Comparison of ENCODE assay signal across 10 cellular contexts in genomic region chr1:63651110-63651776, GRCh38. TPM values are rescaled to one million over a fixed set of nuclear protein-coding genes. Genes with fewer than 3 reads are reported as not detected.
DNase-seq lines count a peak whose midpoint lies in the region; ATAC-seq and TF ChIP-seq lines count a peak whose summit lies in the region.
"Had no signal": no experiment of that assay in that cellular context is flagged by ENCODE, and none has a peak within 500 bp of the region (broad histone marks: within the 10 kb centered on the region; RNA-seq: fewer than 3 reads in every experiment).

No MANE protein-coding gene starts in this region.

- no peak for ATAC-seq in stimulated activated effector memory CD8-positive, alpha-beta T cell treated with anti-CD3 and anti-CD28 coated beads, Interleukin-12 subunit alpha, Interleukin-12 subunit beta, amount 100 ng/mL, for 72 hours
- ATAC-seq in GM21825 (IDR thresholded peaks at IDR 0.05; ENCODE audit: unreplicated experiment), result no peak

- H3K27me3 Mint-ChIP-seq in glutamatergic neuron (ENCODE audit: unreplicated experiment) (peaks cover 1% of the 10 kb centered on the region), CD14-positive monocyte (ENCODE audit: low read depth in 3 of 3) (no peaks in the 10 kb centered on the region)
- H3K27me3 Mint-ChIP-seq: dendritic cell treated with granulocyte-macrophage colony-stimulating factor and Interleukin-4, amounts not matched to agents 40 ng/mL and 50 ng/mL, for 4 days had no signal

- peak overlapping the region; percentile 34 for H3K27ac Mint-ChIP-seq in stimulated activated effector memory CD8-positive, alpha-beta T cell treated with anti-CD3 and anti-CD28 coated beads, Interleukin-12 subunit alpha, Interleukin-12 subunit beta, amount 100 ng/mL, for 72 hours
- H3K27ac Mint-ChIP-seq in glutamatergic neuron (ENCODE audit: unreplicated experiment), result no peak overlapping the region
- H3K27ac Mint-ChIP-seq in CD14-positive monocyte, result peak overlapping the region in 3 of 7 donors; percentile 2 to 37 (median 33)
- H3K27ac Mint-ChIP-seq: dendritic cell treated with granulocyte-macrophage colony-stimulating factor and Interleukin-4, amounts not matched to agents 40 ng/mL and 50 ng/mL, for 4 days had no signal

- no peaks in the 10 kb centered on the region for H3K9me3 Mint-ChIP-seq in stimulated activated effector memory CD8-positive, alpha-beta T cell treated with anti-CD3 and anti-CD28 coated beads, Interleukin-12 subunit alpha, Interleukin-12 subunit beta, amount 100 ng/mL, for 72 hours
- H3K9me3 Mint-ChIP-seq in glutamatergic neuron (ENCODE audit: unreplicated experiment), result no peaks in the 10 kb centered on the region
- peaks cover 0 to 2% (median 0%) of the 10 kb centered on the region in 7 donors for H3K9me3 Mint-ChIP-seq in CD14-positive monocyte
- H3K9me3 Mint-ChIP-seq: dendritic cell treated with granulocyte-macrophage colony-stimulating factor and Interleukin-4, amounts not matched to agents 40 ng/mL and 50 ng/mL, for 4 days had no signal

- no peaks in the 10 kb centered on the region for H3K4me1 Mint-ChIP-seq in stimulated activated effector memory CD8-positive, alpha-beta T cell treated with anti-CD3 and anti-CD28 coated beads, Interleukin-12 subunit alpha, Interleukin-12 subunit beta, amount 100 ng/mL, for 72 hours
- no peaks in the 10 kb centered on the region for H3K4me1 Mint-ChIP-seq in glutamatergic neuron (ENCODE audit: low read depth, unreplicated experiment)
- H3K4me1 Mint-ChIP-seq in CD14-positive monocyte, result no peaks in the 10 kb centered on the region

- intact Hi-C loops in CD14-positive monocyte (cut with micrococcal nuclease), result no loop called here

- no peak overlapping the region for H3K4me3 Mint-ChIP-seq in stimulated activated effector memory CD8-positive, alpha-beta T cell treated with anti-CD3 and anti-CD28 coated beads, Interleukin-12 subunit alpha, Interleukin-12 subunit beta, amount 100 ng/mL, for 72 hours
- H3K4me3 Mint-ChIP-seq in glutamatergic neuron (ENCODE audit: unreplicated experiment) (no peak overlapping the region), CD14-positive monocyte (no peak overlapping the region)
- H3K4me3 Mint-ChIP-seq: dendritic cell treated with granulocyte-macrophage colony-stimulating factor and Interleukin-4, amounts not matched to agents 40 ng/mL and 50 ng/mL, for 4 days had no signal

- H3K36me3 Mint-ChIP-seq in stimulated activated effector memory CD8-positive, alpha-beta T cell treated with anti-CD3 and anti-CD28 coated beads, Interleukin-12 subunit alpha, Interleukin-12 subunit beta, amount 100 ng/mL, for 72 hours, result peaks cover 73% of the 10 kb centered on the region
- H3K36me3 Mint-ChIP-seq in glutamatergic neuron (ENCODE audit: unreplicated experiment) (no peaks in the 10 kb centered on the region), CD14-positive monocyte (peaks cover 72 to 73% of the 10 kb centered on the region in 2 donors)

- H3K4me3 ChIP-seq in fibroblast of pulmonary artery (replicated peaks; ENCODE audit: low read depth, low read length), result no peak overlapping the region

- peak; percentile 14 for DNase-seq in activated naive CD4-positive, alpha-beta T cell treated with Interleukin-2 at 50 U/mL for 16 hours
- no peak for DNase-seq in activated naive CD4-positive, alpha-beta T cell treated with anti-CD3 and anti-CD28 coated beads, Interleukin-2, amount 50 U/mL, for 16 hours
- peak; percentile 38 to 47 for DNase-seq in activated T-cell treated with anti-CD3 and anti-CD28 coated beads, Interleukin-2, amount 50 U/mL, for 48 hours
- DNase-seq in fibroblast of pulmonary artery (ENCODE audit: low read depth) (peak; percentile 48), glutamatergic neuron (no peak), CD14-positive monocyte (ENCODE audit: low spot score) (no peak)
- DNase-seq in stimulated activated effector memory CD8-positive, alpha-beta T cell treated with anti-CD3 and anti-CD28 coated beads, Interleukin-12 subunit alpha, Interleukin-12 subunit beta, amount 100 ng/mL, for 72 hours (ENCODE audit: low spot score in 2 of 2), result no peak
- DNase-seq: NK-92 treated with Interleukin-12 subunit alpha and Interleukin-12 subunit beta, amount 100 ng/mL, for 24 hours had no signal

- TF ChIP-seq CTCF in fibroblast of pulmonary artery (IDR thresholded peaks at IDR 0.05; ENCODE audit: low read length, missing control alignments) (no peak), glutamatergic neuron (IDR thresholded peaks at IDR 0.05; ENCODE audit: partially characterized antibody, unreplicated experiment) (no peak), CD14-positive monocyte (IDR thresholded peaks at IDR 0.05) (no peak)

RNA-seq across cellular contexts. Expression of gene PGM1, which starts 58.0 kb away (rescaled TPM):
- total RNA-seq in glutamatergic neuron (ENCODE audit: unreplicated experiment), result 3.6 TPM
- 10 to 100 TPM; 28.7 to 39.8 TPM for polyA plus RNA-seq in CD14-positive monocyte

Comparison
In these comparisons a context has a peak if more than half of its experiments do, and no peak if none do; other contexts are left out.
1. DNase-seq: peak in activated naive CD4-positive, alpha-beta T cell treated with Interleukin-2 at 50 U/mL for 16 hours (single experiment), activated T-cell treated with anti-CD3 and anti-CD28 coated beads, Interleukin-2, amount 50 U/mL, for 48 hours (2 of 2) and fibroblast of pulmonary artery (single experiment); none in activated naive CD4-positive, alpha-beta T cell treated with anti-CD3 and anti-CD28 coated beads, Interleukin-2, amount 50 U/mL, for 16 hours (single experiment), stimulated activated effector memory CD8-positive, alpha-beta T cell treated with anti-CD3 and anti-CD28 coated beads, Interleukin-12 subunit alpha, Interleukin-12 subunit beta, amount 100 ng/mL, for 72 hours (0 of 2), glutamatergic neuron (single experiment) and CD14-positive monocyte (single experiment).